Comparison of ENCODE assay signal across 8 cellular contexts in the genomic region with DNA sequence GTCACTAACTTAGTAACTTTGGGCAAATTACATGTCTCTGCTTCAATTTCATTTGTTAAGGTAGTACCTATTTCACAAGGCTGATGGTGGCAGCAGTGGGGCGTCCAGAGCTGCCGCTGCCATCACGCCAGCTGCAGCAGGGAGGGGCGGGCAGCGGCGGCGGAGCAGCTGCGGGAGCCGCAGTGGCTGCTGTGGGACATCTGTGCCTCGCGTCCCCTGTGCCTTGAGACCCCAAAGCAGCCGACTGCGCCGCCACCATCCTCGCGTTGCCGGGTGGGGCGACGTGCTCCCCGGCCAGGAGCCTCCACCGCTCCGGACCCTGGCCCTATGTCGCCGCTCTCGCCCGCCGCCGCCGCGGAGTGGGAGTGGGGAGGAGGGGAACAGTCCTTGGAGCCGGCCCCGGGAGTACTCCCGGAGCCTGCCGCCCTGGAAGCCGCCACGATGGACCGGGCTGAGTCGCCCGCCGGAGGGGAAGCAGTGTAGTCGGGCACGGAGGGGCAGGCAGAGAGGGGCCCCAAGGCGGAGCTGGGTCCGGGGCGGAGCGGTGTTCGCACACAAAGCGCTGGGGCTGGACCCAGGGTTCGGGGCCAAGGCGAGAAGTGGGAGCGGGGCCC.
DNase-seq lines count a peak whose midpoint lies in the region; ATAC-seq and TF ChIP-seq lines count a peak whose summit lies in the region.

No MANE protein-coding gene starts in this region.

- peak overlapping the region; percentile 59 for H3K4me3 ChIP-seq in AG04449 (ENCODE audit: low read depth, low read length)
- H3K4me3 ChIP-seq in NB4 (ENCODE audit: low read depth, low read length) = no peak overlapping the region
- H3K4me3 ChIP-seq in coronary artery = peak overlapping the region; percentile 78

- DNase-seq in AG04449 (ENCODE audit: low read depth, low spot score) (no peak), GM19238 (ENCODE audit: insufficient read length, low spot score) (peak; percentile 46), NB4 (ENCODE audit: low read depth) (peak; percentile 50), coronary artery (ENCODE audit: low spot score) (peak; percentile 78), kidney tubule cell (ENCODE audit: low spot score) (peak; percentile 72)
- peak; percentile 49 for DNase-seq in activated CD4-positive, CD25-positive, alpha-beta regulatory T cell treated with anti-CD3 and anti-CD28 coated beads, Interleukin-2, amount 50 U/mL, for 72 hours
- DNase-seq in stimulated activated CD4-positive, alpha-beta T cell treated with anti-CD3 and anti-CD28 coated beads, Interleukin-15, amount 100 ng/mL, for 24 hours = peak; percentile 76

- peak overlapping the region; percentile 98 to 99 for H3K27ac ChIP-seq in coronary artery

- ATAC-seq in GM21360 (IDR thresholded peaks at IDR 0.05; ENCODE audit: unreplicated experiment) = no peak

- POLR2A ChIA-PET in AG04449 (lab: Yijun Ruan, JAX) = no interaction called here

- TF ChIP-seq POLR2A in NB4 (IDR thresholded peaks at IDR 0.05; ENCODE audit: extremely low read depth, insufficient read length) = no peak

- CTCF ChIA-PET in AG04449 (lab: Yijun Ruan, JAX) = interaction anchor here (0.7 to 0.9 kb wide), 4 partner anchors 24 to 520 kb away, joined by 3 to 4 read pairs (median 3); no protein-coding TSS in a partner anchor

- TF ChIP-seq CTCF in AG04449 (IDR thresholded peaks at IDR 0.05; ENCODE audit: insufficient read depth, low read length, missing control alignments) (peak; percentile 16), NB4 (IDR thresholded peaks at IDR 0.05; ENCODE audit: low read depth, low read length) (no peak), coronary artery (IDR thresholded peaks at IDR 0.05) (no peak)
